Comparison of ENCODE assay signal across 20 cellular contexts in genomic region chr17:78802459-78802858, GRCh38. TPM values are rescaled to one million over a fixed set of nuclear protein-coding genes. Genes with fewer than 3 reads are reported as not detected.
DNase-seq lines count a peak whose midpoint lies in the region; ATAC-seq, FAIRE-seq and TF ChIP-seq lines count a peak whose summit lies in the region.
"Had no signal": no experiment of that assay in that cellular context is flagged by ENCODE, and none has a peak within 500 bp of the region (broad histone marks: within the 10 kb centered on the region; RNA-seq: fewer than 3 reads in every experiment).

No MANE protein-coding gene starts in this region.

- H3K4me1 ChIP-seq in CD4-positive, CD25-positive, alpha-beta regulatory T cell (ENCODE audit: control insufficient read depth, insufficient read depth, low read length, poor library complexity, severe bottlenecking) = peaks cover 36% of the 10 kb centered on the region
- H3K4me1 ChIP-seq in kidney (ENCODE audit: control insufficient read depth in 1 of 2, insufficient read depth in 1 of 2, low read depth in 1 of 2, low read length in 2 of 2) = no peaks in the 10 kb centered on the region
- no peaks in the 10 kb centered on the region for H3K4me1 ChIP-seq in adrenal gland (replicated peaks in 1 of 2)

- intact Hi-C loops in activated naive CD4-positive, alpha-beta T cell treated with anti-CD3 and anti-CD28 coated beads for 36 hours (cut with micrococcal nuclease) = no loop called here
- intact Hi-C loops in kidney (cut with DNase I) = no loop called here
- intact Hi-C loops in adrenal gland (cut with DNase I) = loop anchor here in 1 of 2 donors (10.0 kb wide), 1 partner anchor 308 kb away; no protein-coding TSS in a partner anchor

- H3K9ac ChIP-seq in kidney (ENCODE audit: low read length in 2 of 2) = no peak overlapping the region

- TF ChIP-seq CTCF in kidney (IDR thresholded peaks at IDR 0.05; ENCODE audit: borderline replicate concordance, extremely low read depth, insufficient read depth) (no peak), adrenal gland (IDR thresholded peaks at IDR 0.05) (no peak)

- H3K9me3 ChIP-seq in CD4-positive, CD25-positive, alpha-beta regulatory T cell (ENCODE audit: control insufficient read depth in 2 of 2, low read length in 2 of 2) = no peaks in the 10 kb centered on the region
- H3K9me3 ChIP-seq in kidney (ENCODE audit: control insufficient read depth in 1 of 2, low read length in 2 of 2) = no peaks in the 10 kb centered on the region
- no peaks in the 10 kb centered on the region for H3K9me3 ChIP-seq in adrenal gland (replicated peaks in 1 of 3)

- POLR2A ChIA-PET in T-cell (lab: Charles Lee) = interaction anchor here (0.6 kb wide), 2 partner anchors 13 to 22 kb away, joined by 3 to 4 read pairs; no protein-coding TSS in a partner anchor

- H3K9me3 Mint-ChIP-seq in activated naive CD4-positive, alpha-beta T cell treated with anti-CD3 and anti-CD28 coated beads for 36 hours = no peaks in the 10 kb centered on the region
- H3K9me3 Mint-ChIP-seq in CD4-positive, CD25-positive, alpha-beta regulatory T cell = no peaks in the 10 kb centered on the region
- no peaks in the 10 kb centered on the region for H3K9me3 Mint-ChIP-seq in T-cell
- H3K9me3 Mint-ChIP-seq: HFFc6 had no signal

- no peak overlapping the region for H3K4me3 ChIP-seq in CD4-positive, CD25-positive, alpha-beta regulatory T cell (ENCODE audit: low read depth, low read length)
- H3K4me3 ChIP-seq in kidney (ENCODE audit: low read length in 2 of 2) (no peak overlapping the region), adrenal gland (no peak overlapping the region)
- H3K4me3 ChIP-seq: K562 had no signal

- no peak for FAIRE-seq in kidney (lab: Jason Lieb, UNC)
- FAIRE-seq: K562 had no signal

- H3K27me3 ChIP-seq in CD4-positive, CD25-positive, alpha-beta regulatory T cell (ENCODE audit: control insufficient read depth, insufficient read depth, low read length) = no peaks in the 10 kb centered on the region
- no peaks in the 10 kb centered on the region for H3K27me3 ChIP-seq in adrenal gland

- H3K36me3 ChIP-seq in CD4-positive, CD25-positive, alpha-beta regulatory T cell (ENCODE audit: control insufficient read depth, insufficient read depth, low read length) = peaks cover 75% of the 10 kb centered on the region
- H3K36me3 ChIP-seq in kidney (ENCODE audit: control insufficient read depth in 1 of 2, insufficient read depth in 2 of 2, low read length in 2 of 2) (peaks cover 38 to 43% of the 10 kb centered on the region in 2 donors), adrenal gland (replicated peaks in 1 of 2) (peaks cover 0 to 79% of the 10 kb centered on the region in 2 donors)

- TF ChIP-seq POLR2A in adrenal gland (IDR thresholded peaks at IDR 0.05) = no peak

- ATAC-seq in CD4-positive, CD25-positive, alpha-beta regulatory T cell (ENCODE audit: low read depth in 2 of 2) = no peak
- ATAC-seq in T-cell (replicated peaks in 1 of 4) = no peak
- ATAC-seq: K562 had no signal

- no peak for DNase-seq in activated naive CD4-positive, alpha-beta T cell treated with anti-CD3 and anti-CD28 coated beads for 36 hours
- no peak for DNase-seq in activated naive CD4-positive, alpha-beta T cell treated with Interleukin-2 at 50 U/mL for 16 hours
- no peak for DNase-seq in CD4-positive, CD25-positive, alpha-beta regulatory T cell
- DNase-seq in T-cell = no peak
- DNase-seq in kidney = peak; percentile 39
- no peak for DNase-seq in adrenal gland
- DNase-seq in occipital lobe (lab: John Stamatoyannopoulos, UW) = no peak
- no peak for DNase-seq in NCI-H446 treated with DMSO at 0.1 percent for 48 hours (lab: John Stamatoyannopoulos, UW)
- DNase-seq: AML-193; COR-L47; HFFc6; NCI-H1048; NCI-H146; NCI-H226; NCI-H69; NK-92 treated with Interleukin-12 subunit alpha and Interleukin-12 subunit beta, amount 100 ng/mL, for 24 hours; OCI-M1; RPMI8226 had no signal

- CTCF ChIA-PET in activated naive CD4-positive, alpha-beta T cell treated with anti-CD3 and anti-CD28 coated beads for 36 hours (lab: Charles Lee) = interaction anchor here (0.5 to 1.1 kb wide), 2 partner anchors 13 to 25 kb away, joined by 3 to 7 read pairs; no protein-coding TSS in a partner anchor
- CTCF ChIA-PET in T-cell (lab: Charles Lee) = no interaction called here

- no peak overlapping the region for H3K4me3 Mint-ChIP-seq in activated naive CD4-positive, alpha-beta T cell treated with anti-CD3 and anti-CD28 coated beads for 36 hours
- H3K4me3 Mint-ChIP-seq in CD4-positive, CD25-positive, alpha-beta regulatory T cell = peak overlapping the region in 1 of 4 donors; percentile 83
- peak overlapping the region in 1 of 3 donors; percentile 62 for H3K4me3 Mint-ChIP-seq in T-cell
- H3K4me3 Mint-ChIP-seq: HFFc6 had no signal

- WGBS in adrenal gland, 4 donors = 90 to 94% (median 93%) methylated on average over 13 to 14 of the region's 14 CpGs

- peaks cover 56% of the 10 kb centered on the region for H3K4me1 Mint-ChIP-seq in activated naive CD4-positive, alpha-beta T cell treated with anti-CD3 and anti-CD28 coated beads for 36 hours (ENCODE audit: low read depth)
- H3K4me1 Mint-ChIP-seq in CD4-positive, CD25-positive, alpha-beta regulatory T cell = peaks cover 11 to 73% (median 31%) of the 10 kb centered on the region in 4 donors
- peaks cover 74 to 77% (median 77%) of the 10 kb centered on the region in 3 donors for H3K4me1 Mint-ChIP-seq in T-cell

- no peak overlapping the region for H3K27ac ChIP-seq in CD4-positive, CD25-positive, alpha-beta regulatory T cell (ENCODE audit: insufficient read depth, low read length, poor library complexity, severe bottlenecking)
- no peak overlapping the region for H3K27ac ChIP-seq in kidney (ENCODE audit: low read depth in 2 of 2, low read length in 2 of 2)
- H3K27ac ChIP-seq in adrenal gland = no peak overlapping the region
- H3K27ac ChIP-seq: HL-60 had no signal

- H3K27ac Mint-ChIP-seq in activated naive CD4-positive, alpha-beta T cell treated with anti-CD3 and anti-CD28 coated beads for 36 hours = peak overlapping the region; percentile 59
- H3K27ac Mint-ChIP-seq in CD4-positive, CD25-positive, alpha-beta regulatory T cell = peak overlapping the region in 2 of 3 donors; percentile 92
- peak overlapping the region; percentile 88 to 91 for H3K27ac Mint-ChIP-seq in T-cell
- H3K27ac Mint-ChIP-seq: HFFc6 had no signal

- H3K27me3 Mint-ChIP-seq in activated naive CD4-positive, alpha-beta T cell treated with anti-CD3 and anti-CD28 coated beads for 36 hours (ENCODE audit: low read depth) = no peaks in the 10 kb centered on the region
- no peaks in the 10 kb centered on the region for H3K27me3 Mint-ChIP-seq in CD4-positive, CD25-positive, alpha-beta regulatory T cell
- no peaks in the 10 kb centered on the region for H3K27me3 Mint-ChIP-seq in T-cell

- H3K36me3 Mint-ChIP-seq in activated naive CD4-positive, alpha-beta T cell treated with anti-CD3 and anti-CD28 coated beads for 36 hours (ENCODE audit: low read depth) = peaks cover 69% of the 10 kb centered on the region
- peaks cover 47% of the 10 kb centered on the region for H3K36me3 Mint-ChIP-seq in CD4-positive, CD25-positive, alpha-beta regulatory T cell
- peaks cover 72% of the 10 kb centered on the region for H3K36me3 Mint-ChIP-seq in T-cell

RNA-seq across cellular contexts. Expression of gene CYTH1, which starts 20.4 kb away (rescaled TPM):
- 100 to 1,000 TPM; 145 to 149 TPM for total RNA-seq in activated naive CD4-positive, alpha-beta T cell treated with anti-CD3 and anti-CD28 coated beads for 36 hours
- 487 TPM for total RNA-seq in CD4-positive, CD25-positive, alpha-beta regulatory T cell
- 100 to 1,000 TPM; 202 to 214 (median 206) TPM for polyA plus RNA-seq in CD4-positive, CD25-positive, alpha-beta regulatory T cell
- total RNA-seq in T-cell (100 to 1,000 TPM; 357 to 509 (median 372) TPM), kidney (59.7 TPM), adrenal gland (100 to 1,000 TPM in 1 of 8 donors, 10 to 100 TPM in 7; 26.0 to 141 (median 56.2) TPM), occipital lobe (82.2 TPM)
- polyA plus RNA-seq in kidney (ENCODE audit: insufficient read depth, low read depth, low replicate concordance) (25.3 TPM), adrenal gland (10 to 100 TPM; 32.6 to 45.2 (median 35.3) TPM)

RNA-seq across cellular contexts. Expression of gene USP36, which starts 38.2 kb away (rescaled TPM):
- 10 to 100 TPM; 65.3 to 68.7 TPM for total RNA-seq in activated naive CD4-positive, alpha-beta T cell treated with anti-CD3 and anti-CD28 coated beads for 36 hours
- 407 TPM for total RNA-seq in CD4-positive, CD25-positive, alpha-beta regulatory T cell
- 10 to 100 TPM; 19.6 to 22.2 (median 21.2) TPM for polyA plus RNA-seq in CD4-positive, CD25-positive, alpha-beta regulatory T cell
- total RNA-seq in T-cell (100 to 1,000 TPM; 132 to 487 (median 143) TPM), kidney (66.2 TPM), adrenal gland (10 to 100 TPM; 15.7 to 69.1 (median 47.1) TPM), occipital lobe (21.4 TPM)
- polyA plus RNA-seq in kidney (ENCODE audit: insufficient read depth, low read depth, low replicate concordance) (17.0 TPM), adrenal gland (10 to 100 TPM; 19.7 to 48.8 (median 44.8) TPM)
